Comparison of ENCODE assay signal across 8 cellular contexts in genomic region chr19:57830071-57830602, GRCh38. TPM values are rescaled to one million over a fixed set of nuclear protein-coding genes. Genes with fewer than 3 reads are reported as not detected.
DNase-seq lines count a peak whose midpoint lies in the region; ATAC-seq and TF ChIP-seq lines count a peak whose summit lies in the region.

Gene ZNF587B (plus strand): TSS chr19:57830299. CDS start chr19:57830529, 230 bp downstream.

- no peak within 1 kb of the TSS for H3K23ac ChIP-seq in trophoblast cell (ENCODE audit: low read length)

- peak; percentile 83 for DNase-seq in EL
- DNase-seq in PC-9: peak in 1 of 2 experiments; percentile 47
- DNase-seq in astrocyte of the spinal cord (ENCODE audit: low read depth, low spot score): peak; percentile 77
- peak; percentile 90 for DNase-seq in hepatocyte (ENCODE audit: low spot score)
- DNase-seq in trophoblast cell: peak; percentile 98 to 99
- no peak for DNase-seq in germinal center (ENCODE audit: low spot score)
- no peak for DNase-seq in GM10248 (ENCODE audit: extremely low spot score)

- H4K20me1 ChIP-seq in PC-9 (ENCODE audit: insufficient read depth) (peaks cover 33% of the 10 kb centered on the region), hepatocyte (ENCODE audit: insufficient read depth, poor library complexity, severe bottlenecking) (no peaks in the 10 kb centered on the region)

- peak within 1 kb of the TSS; percentile 75 for H3K9ac ChIP-seq in trophoblast cell (ENCODE audit: low read length)

- no peak within 1 kb of the TSS for H2BK12ac ChIP-seq in trophoblast cell (ENCODE audit: low read length)

- H3K79me1 ChIP-seq in trophoblast cell (ENCODE audit: low read length): peaks cover 8% of the 10 kb centered on the region

- in situ Hi-C loops in astrocyte of the spinal cord (cut with HindIII; ENCODE audit: low sequenced_read_pairs): no loop called here

- H3K27ac ChIP-seq in PC-9 (no peak within 1 kb of the TSS), hepatocyte (peak within 1 kb of the TSS; percentile 94), trophoblast cell (ENCODE audit: low read depth, low read length) (peak within 1 kb of the TSS; percentile 90)

- ATAC-seq in HG03196 (IDR thresholded peaks at IDR 0.05; ENCODE audit: unreplicated experiment): no peak

- intact Hi-C loops in PC-9 (cut with micrococcal nuclease; ENCODE audit: unreplicated experiment): no loop called here

- H2BK120ac ChIP-seq in trophoblast cell (ENCODE audit: insufficient read depth, low read length, poor library complexity): peak within 1 kb of the TSS; percentile 52

- no TSS peak for BruUV-seq in PC-9 (replicated peaks; lab: Mats Ljungman, UMichigan)

- H4K8ac ChIP-seq in trophoblast cell (ENCODE audit: low read depth, low read length): peak within 1 kb of the TSS; percentile 96

- H3K27me3 ChIP-seq in PC-9 (ENCODE audit: insufficient read depth, low read depth): no peaks in the 10 kb centered on the region
- H3K27me3 ChIP-seq in hepatocyte: no peaks in the 10 kb centered on the region
- H3K27me3 ChIP-seq in trophoblast cell (ENCODE audit: insufficient read depth, low read length): no peaks in the 10 kb centered on the region

- H2AFZ ChIP-seq in PC-9: no peak within 1 kb of the TSS
- H2AFZ ChIP-seq in hepatocyte: peak within 1 kb of the TSS; percentile 41
- peak within 1 kb of the TSS; percentile 95 for H2AFZ ChIP-seq in trophoblast cell (ENCODE audit: insufficient read depth, low read length, poor library complexity)

- peak within 1 kb of the TSS; percentile 75 for H4K91ac ChIP-seq in trophoblast cell (ENCODE audit: low read depth, low read length)

- WGBS in hepatocyte (ENCODE audit: low lambda C conversion rate, missing lambda C conversion rate): 6% methylated on average over 22 of the region's 22 CpGs
- WGBS in trophoblast cell (ENCODE audit: extremely low coverage, insufficient coverage, insufficient read length): no CpG with 5 or more reads among the region's 22 CpGs

- TF ChIP-seq CTCF in PC-9 (conservative IDR thresholded peaks at IDR 0.05) (peak; percentile 73), astrocyte of the spinal cord (IDR thresholded peaks at IDR 0.05; ENCODE audit: low read depth, low read length) (peak; percentile 26), hepatocyte (IDR thresholded peaks at IDR 0.05; ENCODE audit: poor library complexity) (peak; percentile 45), GM10248 (IDR thresholded peaks at IDR 0.05; ENCODE audit: control extremely low read depth, extremely low read depth, low read depth, missing control alignments) (no peak)

- H3K9me2 ChIP-seq in PC-9 (ENCODE audit: insufficient read depth): no peaks in the 10 kb centered on the region
- H3K9me2 ChIP-seq in hepatocyte (replicated peaks; ENCODE audit: insufficient read depth): no peaks in the 10 kb centered on the region

- peaks cover 14% of the 10 kb centered on the region for H3K36me3 ChIP-seq in PC-9 (ENCODE audit: low read depth)
- H3K36me3 ChIP-seq in hepatocyte (replicated peaks; ENCODE audit: insufficient read depth, low read depth): no peaks in the 10 kb centered on the region
- H3K36me3 ChIP-seq in trophoblast cell (ENCODE audit: control insufficient read depth in 1 of 2, insufficient read depth in 2 of 2, low read length in 2 of 2): peaks cover 8 to 9% of the 10 kb centered on the region in 2 experiments

- no peaks in the 10 kb centered on the region for H3F3A ChIP-seq in PC-9 (ENCODE audit: insufficient read depth, low read depth)

- POLR2A ChIA-PET in PC-9 (lab: Charles Lee; ENCODE audit: unreplicated experiment): no interaction called here
- POLR2A ChIA-PET in GM10248 (lab: Yijun Ruan, JAX): no interaction called here

- H3K4me3 ChIP-seq in PC-9 (no peak within 1 kb of the TSS), astrocyte of the spinal cord (ENCODE audit: low read depth, low read length) (peak within 1 kb of the TSS; percentile 55), hepatocyte (peak within 1 kb of the TSS; percentile 46), trophoblast cell (ENCODE audit: low read depth, low read length) (peak within 1 kb of the TSS; percentile 81)

- peak within 1 kb of the TSS; percentile 93 for H4K12ac ChIP-seq in trophoblast cell (ENCODE audit: low read depth, low read length)

- peak within 1 kb of the TSS; percentile 94 for H3K14ac ChIP-seq in trophoblast cell (ENCODE audit: low read length)

- H2AK5ac ChIP-seq in trophoblast cell (ENCODE audit: low read length): peak within 1 kb of the TSS; percentile 42

- CTCF ChIA-PET in PC-9 (lab: Charles Lee) (no interaction called here), GM10248 (lab: Yijun Ruan, JAX) (interaction anchor here (0.9 to 1.3 kb wide), 4 partner anchors 9 to 116 kb away, joined by 3 read pairs; partner anchors contain the start of gene ZNF552)

- no peaks in the 10 kb centered on the region for H3K9me3 ChIP-seq in PC-9 (ENCODE audit: insufficient read depth, low read depth)
- no peaks in the 10 kb centered on the region for H3K9me3 ChIP-seq in hepatocyte (ENCODE audit: low read depth)
- no peaks in the 10 kb centered on the region for H3K9me3 ChIP-seq in trophoblast cell (ENCODE audit: insufficient read depth, low read depth, low read length)

- H2BK5ac ChIP-seq in trophoblast cell (ENCODE audit: low read depth, low read length, poor library complexity): peak within 1 kb of the TSS; percentile 74

- H3K79me2 ChIP-seq in PC-9 (ENCODE audit: low read depth) (peaks cover 72% of the 10 kb centered on the region), hepatocyte (peaks cover 66% of the 10 kb centered on the region), trophoblast cell (ENCODE audit: control insufficient read depth, insufficient read depth, low read length, poor library complexity) (peaks cover 14% of the 10 kb centered on the region)

- peak within 1 kb of the TSS; percentile 57 for H3K4ac ChIP-seq in trophoblast cell (ENCODE audit: low read depth, low read length)

- H3K4me2 ChIP-seq in PC-9 (no peak within 1 kb of the TSS), hepatocyte (peak within 1 kb of the TSS; percentile 86), trophoblast cell (ENCODE audit: low read length) (peak within 1 kb of the TSS; percentile 99)

- H3K4me1 ChIP-seq in PC-9 (replicated peaks; ENCODE audit: insufficient read depth) (no peaks in the 10 kb centered on the region), hepatocyte (ENCODE audit: insufficient read depth) (peaks cover 23% of the 10 kb centered on the region), trophoblast cell (ENCODE audit: control insufficient read depth in 1 of 2, insufficient read depth in 2 of 2, low read length in 2 of 2) (peaks cover 12% of the 10 kb centered on the region in 2 experiments)

- H3K18ac ChIP-seq in trophoblast cell (ENCODE audit: low read length): peak within 1 kb of the TSS; percentile 75

RNA-seq across cellular contexts. Expression of gene ZNF587B, which starts in this region (rescaled TPM):
- total RNA-seq in PC-9 (2021) (21.2 and 25.2 TPM in 2 replicates), hepatocyte (13.9 and 16.8 TPM in 2 replicates)
- 1.8 and 6.4 TPM in 2 replicates for polyA plus RNA-seq in hepatocyte
- 7.5 and 8.0 TPM in 2 replicates for polyA plus RNA-seq in trophoblast cell (2013)

Comparison
In these comparisons a context has a peak if more than half of its experiments do, and no peak if none do; other contexts are left out.
1. DNase-seq: peak in EL (single experiment), astrocyte of the spinal cord (single experiment), hepatocyte (single experiment) and trophoblast cell (2 of 2); none in germinal center (single experiment) and GM10248 (single experiment).